23 cellular contexts compared by ENCODE assay signal in genomic region chr1:117565745-117566455, GRCh38. TPM values are rescaled to one million over a fixed set of nuclear protein-coding genes. Genes with fewer than 3 reads are reported as not detected.
A peak's percentile ranks its signal among the peaks of the same experiment; 100 is the strongest.
DNase-seq lines count a peak whose midpoint lies in the region; FAIRE-seq and TF ChIP-seq lines count a peak whose summit lies in the region.
"Had no signal": no experiment of that assay in that cellular context is flagged by ENCODE, and none has a peak within 500 bp of the region (broad histone marks: within the 10 kb centered on the region; RNA-seq: fewer than 3 reads in every experiment).

No MANE protein-coding gene starts in this region.

- H3K4me3 ChIP-seq in lower leg skin (ENCODE audit: low read depth, poor library complexity, severe bottlenecking) (no peak overlapping the region), kidney (ENCODE audit: low read length in 2 of 2) (no peak overlapping the region)
- H3K4me3 ChIP-seq: body of pancreas, GM12878, left ventricle myocardium inferior, Peyer's patch, skin epidermis, suprapubic skin had no signal

- no peaks in the 10 kb centered on the region for H3K9me3 ChIP-seq in kidney (ENCODE audit: control insufficient read depth in 1 of 2, low read length in 2 of 2)
- H3K9me3 ChIP-seq: body of pancreas, left ventricle myocardium inferior, Peyer's patch, suprapubic skin had no signal

- H3K27ac ChIP-seq in kidney (ENCODE audit: low read depth in 2 of 2, low read length in 2 of 2) = no peak overlapping the region
- H3K27ac ChIP-seq: left ventricle myocardium inferior, Peyer's patch, skin epidermis, suprapubic skin had no signal

- 84 to 88% methylated on average over 8 of the region's 8 CpGs for WGBS in lower leg skin, 2 donors

- no peak overlapping the region for H3K9ac ChIP-seq in kidney (ENCODE audit: low read length in 2 of 2)

- in situ Hi-C loops in G401 (cut with HindIII; ENCODE audit: low sequenced_read_pairs) = no loop called here

- peaks cover 0 to 2% of the 10 kb centered on the region in 2 donors for H3K4me1 ChIP-seq in kidney (ENCODE audit: control insufficient read depth in 1 of 2, insufficient read depth in 1 of 2, low read depth in 1 of 2, low read length in 2 of 2)
- H3K4me1 ChIP-seq: left ventricle myocardium inferior, Peyer's patch had no signal

- DNase-seq in NCI-H510A treated with DMSO at 0.1 percent for 48 hours (lab: John Stamatoyannopoulos, UW) (peak; percentile 10), NCI-H510A (lab: John Stamatoyannopoulos, UW) (no peak), G401 (ENCODE audit: low spot score) (peak; percentile 96), NCI-H774 (lab: John Stamatoyannopoulos, UW) (peak; percentile 44), lower leg skin (ENCODE audit: low spot score in 2 of 2) (peak; percentile 9 to 70), GM10266 (ENCODE audit: extremely low spot score) (no peak), HUDEP-2 (lab: John Stamatoyannopoulos, UW; ENCODE audit: unreplicated experiment in 76 of 76) (no peak), kidney (no peak)
- DNase-seq: activated CD4-positive, alpha-beta T cell treated with anti-CD3 and anti-CD28 coated beads, Interleukin-2, amount 10 ng/mL, durations not matched to agents 7 days and 5 days; activated naive CD8-positive, alpha-beta T cell treated with anti-CD3 and anti-CD28 coated beads for 36 hours; activated T-cell treated with anti-CD3 and anti-CD28 coated beads, Interleukin-2, amount 50 U/mL, for 72 hours; CD4-positive, alpha-beta memory T cell; left ventricle myocardium inferior; MV-4-11; Peyer's patch; stimulated activated CD4-positive, alpha-beta T cell treated with anti-CD3 and anti-CD28 coated beads, Interleukin-4, amount 100 ng/mL, for 24 hours had no signal

- no peak for TF ChIP-seq CTCF in lower leg skin (IDR thresholded peaks at IDR 0.05)
- TF ChIP-seq CTCF in GM10266 (IDR thresholded peaks at IDR 0.05; ENCODE audit: control insufficient read depth, insufficient read depth, low read depth, missing control alignments) = no peak
- TF ChIP-seq CTCF in kidney (IDR thresholded peaks at IDR 0.05; ENCODE audit: borderline replicate concordance, extremely low read depth, insufficient read depth) = no peak

- no peak for FAIRE-seq in kidney (lab: Jason Lieb, UNC)
- FAIRE-seq: frontal cortex, G401.6, GM12878 had no signal

- TF ChIP-seq POLR2A in lower leg skin (IDR thresholded peaks at IDR 0.05) = no peak

- intact Hi-C loops in lower leg skin (cut with DNase I; ENCODE audit: low total_unique reads) = no loop called here
- intact Hi-C loops in kidney (cut with DNase I) = no loop called here

- H3K36me3 ChIP-seq in kidney (ENCODE audit: control insufficient read depth in 1 of 2, insufficient read depth in 2 of 2, low read length in 2 of 2) = no peaks in the 10 kb centered on the region
- H3K36me3 ChIP-seq: left ventricle myocardium inferior, Peyer's patch, suprapubic skin had no signal

RNA-seq across cellular contexts. Expression of gene TENT5C, which starts 39.9 kb away (rescaled TPM):
- total RNA-seq in G401 (2014; rRNA removed; shearing (Covaris generic)) = 0.25 and 0.85 TPM in 2 replicates
- total RNA-seq in lower leg skin (1 to 10 TPM; 1.9 to 4.3 (median 2.8) TPM), kidney (22.2 TPM)
- 6.1 TPM for polyA plus RNA-seq in kidney (ENCODE audit: insufficient read depth, low read depth, low replicate concordance)
- total RNA-seq: myocyte had no signal

Comparison
In these comparisons a context has a peak if more than half of its experiments do, and no peak if none do; other contexts are left out.
1. DNase-seq: peak in NCI-H510A treated with DMSO at 0.1 percent for 48 hours (single experiment), G401 (single experiment), NCI-H774 (single experiment) and lower leg skin (2 of 2); none in NCI-H510A (single experiment), GM10266 (single experiment), HUDEP-2 (0 of 76) and kidney (single experiment).